ENCODE assay signal across 15 cellular contexts in genomic region chr5:150989695-150990094, GRCh38. TPM values are rescaled to one million over a fixed set of nuclear protein-coding genes. Genes with fewer than 3 reads are reported as not detected.
DNase-seq lines count a peak whose midpoint lies in the region; ATAC-seq, FAIRE-seq and TF ChIP-seq lines count a peak whose summit lies in the region.
"Had no signal": no experiment of that assay in that cellular context is flagged by ENCODE, and none has a peak within 500 bp of the region (broad histone marks: within the 10 kb centered on the region; RNA-seq: fewer than 3 reads in every experiment).

No MANE protein-coding gene starts in this region.

- H3K27ac ChIP-seq in H1 (ENCODE audit: low read depth, low read length) (no peak overlapping the region), colonic mucosa (no peak overlapping the region)
- H3K27ac ChIP-seq: parathyroid adenoma had no signal

- no peaks in the 10 kb centered on the region for H3K4me1 ChIP-seq in H1 (replicated peaks in 1 of 4; ENCODE audit: control insufficient read depth in 3 of 4, insufficient read depth in 4 of 4, low read length in 3 of 4)
- no peaks in the 10 kb centered on the region for H3K4me1 ChIP-seq in colonic mucosa
- H3K4me1 ChIP-seq: HAP-1 had no signal

- no peaks in the 10 kb centered on the region for H3K79me2 ChIP-seq in H1 (ENCODE audit: control insufficient read depth in 1 of 2, insufficient read depth in 2 of 2, low read length in 2 of 2)
- H3K79me2 ChIP-seq: parathyroid adenoma had no signal

- H3K36me3 ChIP-seq in H1 (ENCODE audit: control insufficient read depth in 2 of 4, insufficient read depth in 4 of 4, low read length in 3 of 4): no peaks in the 10 kb centered on the region
- no peaks in the 10 kb centered on the region for H3K36me3 ChIP-seq in colonic mucosa
- H3K36me3 ChIP-seq: HAP-1 had no signal

- H3K27me3 ChIP-seq in H1 (replicated peaks in 1 of 4; ENCODE audit: control insufficient read depth in 3 of 4, extremely low read depth in 1 of 4, insufficient read depth in 3 of 4, low read length in 3 of 4) (no peaks in the 10 kb centered on the region), colonic mucosa (no peaks in the 10 kb centered on the region)

- POLR2A ChIA-PET in H1 (lab: Charles Lee; ENCODE audit: partially characterized antibody): no interaction called here

- H3K23me2 ChIP-seq in H1 (ENCODE audit: low read depth, low read length): no peaks in the 10 kb centered on the region

- no peak overlapping the region for H2AFZ ChIP-seq in H1 (ENCODE audit: low read length)
- H2AFZ ChIP-seq: parathyroid adenoma had no signal

- H3K9me3 ChIP-seq in H1 (ENCODE audit: insufficient read depth in 2 of 2, low read depth in 1 of 2, low read length in 1 of 2): peaks cover 7 to 8% of the 10 kb centered on the region in 2 experiments; a peak in 1 of 4 replicates
- no peaks in the 10 kb centered on the region for H3K9me3 ChIP-seq in colonic mucosa
- H3K9me3 ChIP-seq: HAP-1 had no signal

- H3K56ac ChIP-seq in H1 (replicated peaks; ENCODE audit: insufficient read length, low read depth, low read length): no peak overlapping the region

- peak; percentile 75 to 78 for TF ChIP-seq RAD21 in H1 (IDR thresholded peaks at IDR 0.05 in 1 of 2, conservative IDR thresholded peaks at IDR 0.05 in 1 of 2; ENCODE audit: low read depth in 2 of 2, low read length in 2 of 2)

- H3K9ac ChIP-seq in H1 (replicated peaks in 1 of 4; ENCODE audit: extremely low read depth in 1 of 4, low read depth in 3 of 4, low read length in 3 of 4) (no peak overlapping the region), colonic mucosa (ENCODE audit: low read depth in 2 of 2, low read length in 2 of 2) (no peak overlapping the region)
- H3K9ac ChIP-seq: parathyroid adenoma had no signal

- FAIRE-seq in H1 (lab: Jason Lieb, UNC): peak; percentile 75
- no peak for FAIRE-seq in GM12892 (lab: Jason Lieb, UNC)

- peak; percentile 29 to 30 for DNase-seq in AML-193 (lab: John Stamatoyannopoulos, UW)
- no peak for DNase-seq in GM12864 (ENCODE audit: low read depth)
- DNase-seq in NCI-H82 (lab: John Stamatoyannopoulos, UW): peak; percentile 24
- DNase-seq in H1 (ENCODE audit: low read depth in 1 of 2, low spot score in 2 of 2): peak; percentile 9 to 60
- DNase-seq in GM12892 (ENCODE audit: insufficient read length): no peak
- DNase-seq in colonic mucosa: no peak
- no peak for DNase-seq in stimulated activated naive CD4-positive, alpha-beta T cell treated with Interleukin-2 at 50 U/mL for 16 hours (lab: John Stamatoyannopoulos, UW)
- DNase-seq: activated CD4-positive, alpha-beta T cell treated with anti-CD3 and anti-CD28 coated beads for 4 hours; DMS153; NCI-H1436 treated with DMSO at 0.1 percent for 48 hours; RPMI8226 had no signal

- ATAC-seq in GM18505 (IDR thresholded peaks at IDR 0.05; ENCODE audit: unreplicated experiment): no peak
- ATAC-seq: left lobe of liver had no signal

- TF ChIP-seq POLR2A in H1 (IDR thresholded peaks at IDR 0.05; ENCODE audit: control extremely low read depth in 1 of 2, low read depth in 2 of 2, low read length in 2 of 2): no peak
- no peak for TF ChIP-seq POLR2A in GM12892 (IDR thresholded peaks at IDR 0.05; ENCODE audit: low read depth, low read length)
- TF ChIP-seq POLR2A in GM18505 (IDR thresholded peaks at IDR 0.05; ENCODE audit: borderline replicate concordance, extremely low read depth, insufficient read depth, insufficient read length): no peak

- H4K91ac ChIP-seq in H1 (replicated peaks; ENCODE audit: insufficient read length, low read length): no peak overlapping the region

- H4K20me1 ChIP-seq in H1 (replicated peaks in 1 of 2; ENCODE audit: control insufficient read depth in 1 of 2, insufficient read depth in 2 of 2, low read length in 2 of 2): no peaks in the 10 kb centered on the region

- H3K4me2 ChIP-seq in H1 (ENCODE audit: insufficient read depth in 1 of 2, low read depth in 2 of 2, low read length in 2 of 2): no peak overlapping the region

- no peak overlapping the region for H4K8ac ChIP-seq in H1 (ENCODE audit: extremely low read depth, insufficient read depth, low read length)

- H3K79me1 ChIP-seq in H1 (ENCODE audit: low read depth, low read length): no peaks in the 10 kb centered on the region

- 66% methylated on average over 3 of the region's 3 CpGs; no CpG with 5 or more reads in 1 of the 2 experiments for WGBS in H1 (ENCODE audit: extremely low coverage in 1 of 2, insufficient coverage in 1 of 2, insufficient read length in 1 of 2, insufficient replicate concordance in 2 of 2, low coverage in 1 of 2, low lambda C conversion rate in 2 of 2, missing lambda C conversion rate in 1 of 2), 2 experiments

- no peak overlapping the region for H3K4ac ChIP-seq in H1 (replicated peaks; ENCODE audit: insufficient read length, low read depth, low read length)

- H3K23ac ChIP-seq in H1 (ENCODE audit: insufficient read length): no peak overlapping the region

- peak; percentile 40 for TF ChIP-seq CTCF in GM12864 (IDR thresholded peaks at IDR 0.05; ENCODE audit: low read depth, low read length, missing control alignments)
- TF ChIP-seq CTCF in H1 (IDR thresholded peaks at IDR 0.05; ENCODE audit: control extremely low read depth in 1 of 3, insufficient read depth in 1 of 3, low read depth in 1 of 3, low read length in 3 of 3): peak; percentile 40 to 79 (median 69)
- TF ChIP-seq CTCF in colonic mucosa (IDR thresholded peaks at IDR 0.05): no peak

- H2BK120ac ChIP-seq in H1 (replicated peaks; ENCODE audit: low read depth, low read length): no peak overlapping the region

- no peak overlapping the region for H3K4me3 ChIP-seq in GM12864 (ENCODE audit: low read depth, low read length)
- H3K4me3 ChIP-seq in H1 (ENCODE audit: extremely low read depth in 1 of 4, insufficient read depth in 2 of 4, low read depth in 3 of 4, low read length in 4 of 4): no peak overlapping the region
- H3K4me3 ChIP-seq in colonic mucosa: no peak overlapping the region
- H3K4me3 ChIP-seq: HAP-1 had no signal

- no peak overlapping the region for H2BK20ac ChIP-seq in H1 (ENCODE audit: low read length)

- H2AK5ac ChIP-seq in H1 (ENCODE audit: low read depth, low read length): no peak overlapping the region

- H3K14ac ChIP-seq in H1 (ENCODE audit: insufficient read length): no peak overlapping the region

- no peak for TF ChIP-seq EP300 in H1 (IDR thresholded peaks at IDR 0.05; ENCODE audit: borderline replicate concordance in 1 of 2, low read depth in 2 of 2, low read length in 2 of 2)

- H2BK12ac ChIP-seq in H1 (ENCODE audit: low read depth, low read length): no peak overlapping the region

- CTCF ChIA-PET in H1 (lab: Charles Lee; ENCODE audit: partially characterized antibody): interaction anchor here (0.6 to 1.7 kb wide), 17 partner anchors 8 to 458 kb away, joined by 3 to 13 read pairs (median 4); no protein-coding TSS in a partner anchor

- H4K5ac ChIP-seq in H1 (ENCODE audit: insufficient read length, low read depth, low read length): no peak overlapping the region

- H2BK5ac ChIP-seq in H1 (ENCODE audit: low read depth, low read length): no peak overlapping the region

- no peak overlapping the region for H2BK15ac ChIP-seq in H1 (ENCODE audit: low read length)

- H3K18ac ChIP-seq in H1 (ENCODE audit: extremely low read depth, low read length): no peak overlapping the region

- intact Hi-C loops in colonic mucosa (cut with DNase I): no loop called here

TF ChIP-seq in H1, 55 proteins besides CTCF, POLR2A, EP300 and RAD21:
- TF ChIP-seq TCF12 (IDR thresholded peaks at IDR 0.05; ENCODE audit: low read depth, low read length) (no peak), CHD1 (IDR thresholded peaks at IDR 0.05; ENCODE audit: low read depth, low read length) (no peak), E2F6 (IDR thresholded peaks at IDR 0.05) (no peak), SP1 (IDR thresholded peaks at IDR 0.05; ENCODE audit: low read depth, low read length) (no peak), SP2 (IDR thresholded peaks at IDR 0.05; ENCODE audit: low read length) (no peak), TBP (IDR thresholded peaks at IDR 0.05; ENCODE audit: low read depth, low read length) (no peak), JUN (IDR thresholded peaks at IDR 0.05; ENCODE audit: low read depth, low read length) (no peak)

RNA-seq across cellular contexts. Expression of gene GPX3, which starts 30.7 kb away (rescaled TPM):
- 26.4 and 27.8 TPM in 2 replicates for total RNA-seq in H1 (2021; fragmentation: NEBNext Ultra II Directional; extraction: Animal tissue kit (Norgen Biotek cat#: 25700))
- 61.8 and 77.9 TPM in 2 replicates for polyA plus RNA-seq in H1 (2011; rRNA removed)
- polyA plus RNA-seq in H1 (2011; cell fraction: cytosol; rRNA removed): 51.3 TPM
- 29.4 TPM for polyA plus RNA-seq in H1 (2011; cell fraction: nucleus; rRNA removed)
- 32.8 to 35.7 TPM (median 34.2 TPM) in 4 replicates for polyA plus RNA-seq in H1 (2012, experiment 1 of 2)
- polyA plus RNA-seq in H1 (2012, experiment 2 of 2): 66.7 TPM
- polyA plus RNA-seq in H1 (2013, experiment 1 of 2): 35.4 TPM
- polyA plus RNA-seq in H1 (2013, experiment 2 of 2): 46.3 TPM
- polyA minus RNA-seq in H1 (2011; rRNA and poly(A)+ RNA removed): 66.9 and 104 TPM in 2 replicates
- 18.0 TPM for polyA minus RNA-seq in H1 (2011; cell fraction: cytosol; rRNA and poly(A)+ RNA removed)
- 23.6 TPM for polyA minus RNA-seq in H1 (2011; cell fraction: nucleus; rRNA and poly(A)+ RNA removed)
- polyA plus RNA-seq in GM12892 (2012; ENCODE audit: missing spikeins): 2.2 TPM
- 10 to 100 TPM; 30.2 to 60.5 TPM for total RNA-seq in colonic mucosa

Comparison
In these comparisons a context has a peak if more than half of its experiments do, and no peak if none do; other contexts are left out.
1. DNase-seq: peak in AML-193 (2 of 2), NCI-H82 (single experiment) and H1 (2 of 2); none in GM12864 (single experiment), GM12892 (single experiment), colonic mucosa (single experiment) and stimulated activated naive CD4-positive, alpha-beta T cell treated with Interleukin-2 at 50 U/mL for 16 hours (single experiment).